16 cellular contexts compared by ENCODE assay signal in the genomic region with DNA sequence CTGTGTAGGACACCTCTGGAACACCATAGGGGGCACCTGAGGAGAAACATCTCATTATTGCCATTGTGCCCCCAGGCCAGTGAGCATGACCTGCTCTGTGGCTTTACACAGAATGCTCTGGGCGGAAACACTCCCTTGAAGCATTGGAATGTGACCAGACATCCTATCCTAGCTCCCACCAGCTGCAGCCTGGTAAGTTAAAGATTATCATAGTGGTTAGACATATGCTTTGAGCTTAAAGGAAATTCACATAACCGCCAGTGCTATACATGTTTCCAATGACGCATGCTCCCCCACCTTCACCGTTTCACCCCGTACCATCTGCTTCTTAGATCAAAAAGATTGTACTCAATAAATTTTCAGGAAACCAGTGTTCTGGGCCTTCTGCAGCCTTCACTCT.
DNase-seq lines count a peak whose midpoint lies in the region; ATAC-seq, FAIRE-seq and TF ChIP-seq lines count a peak whose summit lies in the region.
"Had no signal": no experiment of that assay in that cellular context is flagged by ENCODE, and none has a peak within 500 bp of the region (broad histone marks: within the 10 kb centered on the region; RNA-seq: fewer than 3 reads in every experiment).

No MANE protein-coding gene starts in this region.

- peaks cover 6% of the 10 kb centered on the region for H3K4me1 Mint-ChIP-seq in Caco-2 (ENCODE audit: low read depth, unreplicated experiment)
- no peaks in the 10 kb centered on the region for H3K4me1 Mint-ChIP-seq in chondrocyte (ENCODE audit: low read depth)
- H3K4me1 Mint-ChIP-seq in nephron: peaks cover 2% of the 10 kb centered on the region
- H3K4me1 Mint-ChIP-seq: CD4-positive, CD25-positive, alpha-beta regulatory T cell; IgD-negative memory B cell had no signal

- TF ChIP-seq POLR2A in transverse colon (IDR thresholded peaks at IDR 0.05): no peak

- no peak for TF ChIP-seq CTCF in Caco-2 (IDR thresholded peaks at IDR 0.05; ENCODE audit: insufficient read depth in 1 of 2, low read depth in 1 of 2, low read length in 1 of 2, severe bottlenecking in 1 of 2, unreplicated experiment in 1 of 2)
- TF ChIP-seq CTCF in chondrocyte (IDR thresholded peaks at IDR 0.05): no peak
- TF ChIP-seq CTCF in nephron (IDR thresholded peaks at IDR 0.05; ENCODE audit: unreplicated experiment in 3 of 3): no peak
- TF ChIP-seq CTCF in transverse colon (IDR thresholded peaks at IDR 0.05): no peak

- intact Hi-C loops in Caco-2 (cut with micrococcal nuclease; ENCODE audit: unreplicated experiment) (no loop called here), transverse colon (cut with DNase I; ENCODE audit: low total_unique reads) (no loop called here)

- H3K27me3 ChIP-seq in Caco-2 (replicated peaks; ENCODE audit: control insufficient read depth, insufficient read depth, low read length) (no peaks in the 10 kb centered on the region), transverse colon (no peaks in the 10 kb centered on the region)

- H3K4me3 Mint-ChIP-seq in Caco-2 (ENCODE audit: unreplicated experiment) (no peak overlapping the region), chondrocyte (ENCODE audit: unreplicated experiment) (no peak overlapping the region), nephron (no peak overlapping the region)
- H3K4me3 Mint-ChIP-seq: CD4-positive, CD25-positive, alpha-beta regulatory T cell; H9; IgD-negative memory B cell had no signal

- CTCF ChIA-PET in Caco-2 (lab: Charles Lee): no interaction called here

- in situ Hi-C loops in transverse colon (cut with MboI; ENCODE audit: low pct_ligation_motif_present in 1 of 4, low pct_unique_long_range_greater_than_20kb in 1 of 4, low sequenced_read_pairs in 3 of 4): no loop called here

- H3K9me3 Mint-ChIP-seq in Caco-2 (ENCODE audit: unreplicated experiment) (peaks cover 15% of the 10 kb centered on the region), chondrocyte (ENCODE audit: low read depth) (no peaks in the 10 kb centered on the region), nephron (peaks cover 12% of the 10 kb centered on the region)

- H3K4me1 ChIP-seq in Caco-2: peaks cover 20% of the 10 kb centered on the region
- H3K4me1 ChIP-seq in transverse colon: no peaks in the 10 kb centered on the region

- DNase-seq in Caco-2 (peak; percentile 42 to 66), HK-2 (ENCODE audit: unreplicated experiment) (peak; percentile 57), chondrocyte (ENCODE audit: low spot score) (peak; percentile 25), transverse colon (no peak), frontal cortex (ENCODE audit: low spot score in 2 of 2) (no peak)
- DNase-seq in activated naive CD4-positive, alpha-beta T cell treated with anti-CD3 and anti-CD28 coated beads, Interleukin-2, amount 50 U/mL, for 16 hours: no peak
- DNase-seq: CD4-positive, CD25-positive, alpha-beta regulatory T cell; H9; NCI-H1417; NCI-H1930; NCI-H510A treated with DMSO at 0.1 percent for 48 hours; SHP77 treated with DMSO at 0.1 percent for 48 hours had no signal

- H3K4me3 ChIP-seq in Caco-2 (ENCODE audit: low read depth, low read length) (no peak overlapping the region), transverse colon (no peak overlapping the region)

- no peak for ATAC-seq in GM19023 (IDR thresholded peaks at IDR 0.05; ENCODE audit: unreplicated experiment)

- no peak for TF ChIP-seq EP300 in transverse colon (IDR thresholded peaks at IDR 0.05; ENCODE audit: low read depth)

- no peak overlapping the region for H3K27ac ChIP-seq in transverse colon

- H3K27ac Mint-ChIP-seq in Caco-2 (ENCODE audit: unreplicated experiment) (no peak overlapping the region), chondrocyte (ENCODE audit: unreplicated experiment) (no peak overlapping the region), nephron (peak overlapping the region in 2 of 3 experiments; percentile 51 to 62)
- H3K27ac Mint-ChIP-seq: CD4-positive, CD25-positive, alpha-beta regulatory T cell; H9; IgD-negative memory B cell had no signal

- POLR2A ChIA-PET in Caco-2 (lab: Charles Lee): no interaction called here

- no peaks in the 10 kb centered on the region for H3K36me3 ChIP-seq in Caco-2 (ENCODE audit: control insufficient read depth, insufficient read depth, low read length)
- no peaks in the 10 kb centered on the region for H3K36me3 ChIP-seq in transverse colon

- BruUV-seq in Caco-2 (replicated peaks; lab: Mats Ljungman, UMichigan): no TSS peak

- H3K27me3 Mint-ChIP-seq in Caco-2 (ENCODE audit: insufficient read depth, unreplicated experiment): no peaks in the 10 kb centered on the region
- peaks cover 12% of the 10 kb centered on the region for H3K27me3 Mint-ChIP-seq in chondrocyte (ENCODE audit: low read depth)
- H3K27me3 Mint-ChIP-seq in nephron (ENCODE audit: low read depth): no peaks in the 10 kb centered on the region
- H3K27me3 Mint-ChIP-seq: CD4-positive, CD25-positive, alpha-beta regulatory T cell; IgD-negative memory B cell had no signal

- WGBS in transverse colon (ENCODE audit: low coverage in 1 of 2), 2 donors: 88% methylated on average over 4 to 5 of the region's 5 CpGs

- H3K9me3 ChIP-seq in Caco-2: no peaks in the 10 kb centered on the region
- H3K9me3 ChIP-seq in transverse colon: no peaks in the 10 kb centered on the region

- H3K36me3 Mint-ChIP-seq in Caco-2 (ENCODE audit: insufficient read depth, unreplicated experiment) (no peaks in the 10 kb centered on the region), chondrocyte (ENCODE audit: low read depth) (no peaks in the 10 kb centered on the region), nephron (ENCODE audit: low read depth) (no peaks in the 10 kb centered on the region)
- H3K36me3 Mint-ChIP-seq: CD4-positive, CD25-positive, alpha-beta regulatory T cell had no signal

- FAIRE-seq in frontal cortex (lab: Jason Lieb, UNC): no peak
- FAIRE-seq: D721Med had no signal

Comparison
In these comparisons a context has a peak if more than half of its experiments do, and no peak if none do; other contexts are left out.
1. DNase-seq: peak in Caco-2 (2 of 2), HK-2 (single experiment) and chondrocyte (single experiment); none in activated naive CD4-positive, alpha-beta T cell treated with anti-CD3 and anti-CD28 coated beads, Interleukin-2, amount 50 U/mL, for 16 hours (single experiment), transverse colon (single experiment) and frontal cortex (0 of 2).
2. H3K27ac Mint-ChIP-seq: peak in nephron (2 of 3); none in Caco-2 (single experiment) and chondrocyte (single experiment).